Comparison of ENCODE assay signal across 10 cellular contexts in the genomic region with DNA sequence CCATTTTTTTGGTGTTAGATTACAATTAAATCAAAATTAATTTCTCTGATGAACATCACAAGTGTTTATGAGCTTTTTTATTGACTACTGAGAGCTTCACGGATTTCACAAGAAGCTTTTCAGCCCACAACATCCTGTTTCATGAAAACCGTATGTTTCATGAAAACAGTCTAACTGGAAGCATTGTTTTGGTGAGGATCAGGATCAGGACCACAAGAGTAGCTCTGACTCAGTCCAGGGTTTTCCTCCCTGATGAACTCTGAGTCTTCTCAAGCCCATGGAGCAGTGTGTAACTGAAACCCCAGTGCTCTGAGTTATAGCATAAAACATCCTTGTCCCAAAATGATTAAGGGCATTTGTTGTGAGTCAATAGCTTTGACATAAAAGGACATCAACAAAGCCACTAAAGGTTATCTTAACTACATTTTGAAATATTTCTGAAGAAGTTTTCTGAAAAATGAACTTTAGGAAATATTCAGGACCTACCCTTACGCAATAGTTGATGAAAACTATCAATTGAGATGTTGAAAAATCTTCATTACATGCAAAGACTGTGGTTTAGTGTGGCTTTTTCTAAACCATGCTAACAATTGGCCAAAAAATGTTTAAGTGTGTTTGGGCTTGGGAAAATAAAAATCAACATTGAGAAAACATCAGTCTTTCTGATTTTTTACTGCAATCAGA. TPM values are rescaled to one million over a fixed set of nuclear protein-coding genes. Genes with fewer than 3 reads are reported as not detected.
DNase-seq lines count a peak whose midpoint lies in the region; ATAC-seq and TF ChIP-seq lines count a peak whose summit lies in the region.
"Had no signal": no experiment of that assay in that cellular context is flagged by ENCODE, and none has a peak within 500 bp of the region (broad histone marks: within the 10 kb centered on the region; RNA-seq: fewer than 3 reads in every experiment).

No MANE protein-coding gene starts in this region.

- H3K4me3 ChIP-seq in PC-9 = no peak overlapping the region
- H3K4me3 ChIP-seq: A549 had no signal

- CTCF ChIA-PET in CD4-positive, alpha-beta T cell (lab: Charles Lee) = no interaction called here
- CTCF ChIA-PET in PC-9 (lab: Charles Lee) = no interaction called here

- no peaks in the 10 kb centered on the region for H3K36me3 ChIP-seq in PC-9 (ENCODE audit: low read depth)

- H3K4me3 Mint-ChIP-seq in activated T-cell treated with anti-CD3 and anti-CD28 coated beads, Interleukin-2, amount 50 U/mL, for 72 hours = no peak overlapping the region
- no peak overlapping the region for H3K4me3 Mint-ChIP-seq in CD4-positive, alpha-beta T cell

- peaks cover 5% of the 10 kb centered on the region for H3K27me3 ChIP-seq in CD4-positive, alpha-beta T cell (ENCODE audit: control insufficient read depth, insufficient read depth, low read length)
- H3K27me3 ChIP-seq in PC-9 (ENCODE audit: insufficient read depth, low read depth) = no peaks in the 10 kb centered on the region

- H3K4me1 Mint-ChIP-seq in activated T-cell treated with anti-CD3 and anti-CD28 coated beads, Interleukin-2, amount 50 U/mL, for 72 hours (ENCODE audit: low read depth) = peaks cover 5% of the 10 kb centered on the region
- no peaks in the 10 kb centered on the region for H3K4me1 Mint-ChIP-seq in CD4-positive, alpha-beta T cell (ENCODE audit: low read depth)

- H4K20me1 ChIP-seq in PC-9 (ENCODE audit: insufficient read depth) = no peaks in the 10 kb centered on the region

- ATAC-seq in activated T-cell treated with anti-CD3 and anti-CD28 coated beads, Interleukin-2, amount 50 U/mL, for 72 hours (replicated peaks in 1 of 2) = peak; percentile 40 to 58
- no peak for ATAC-seq in CD4-positive, alpha-beta T cell (ENCODE audit: poor library complexity)
- ATAC-seq: A549 had no signal

- no peaks in the 10 kb centered on the region for H3F3A ChIP-seq in PC-9 (ENCODE audit: insufficient read depth, low read depth)

- H3K4me2 ChIP-seq in PC-9 = no peak overlapping the region
- H3K4me2 ChIP-seq: A549 had no signal

- no peaks in the 10 kb centered on the region for H3K79me2 ChIP-seq in PC-9 (ENCODE audit: low read depth)

- H3K9me3 Mint-ChIP-seq in activated T-cell treated with anti-CD3 and anti-CD28 coated beads, Interleukin-2, amount 50 U/mL, for 72 hours = no peaks in the 10 kb centered on the region
- H3K9me3 Mint-ChIP-seq in CD4-positive, alpha-beta T cell = no peaks in the 10 kb centered on the region

- no peaks in the 10 kb centered on the region for H3K9me3 ChIP-seq in CD4-positive, alpha-beta T cell (ENCODE audit: control insufficient read depth, low read length)
- H3K9me3 ChIP-seq in PC-9 (ENCODE audit: insufficient read depth, low read depth) = no peaks in the 10 kb centered on the region
- H3K9me3 ChIP-seq: A549 had no signal

- H3K9me2 ChIP-seq in PC-9 (ENCODE audit: insufficient read depth) = no peaks in the 10 kb centered on the region; the same call in 1 of the 2 replicates

- H3K36me3 Mint-ChIP-seq in activated T-cell treated with anti-CD3 and anti-CD28 coated beads, Interleukin-2, amount 50 U/mL, for 72 hours (ENCODE audit: insufficient read depth in 2 of 2) = no peaks in the 10 kb centered on the region
- H3K36me3 Mint-ChIP-seq in CD4-positive, alpha-beta T cell (ENCODE audit: low read depth) = no peaks in the 10 kb centered on the region

- POLR2A ChIA-PET in CD4-positive, alpha-beta T cell (lab: Charles Lee) = no interaction called here
- POLR2A ChIA-PET in PC-9 (lab: Charles Lee; ENCODE audit: unreplicated experiment) = no interaction called here

- no peak overlapping the region for H3K27ac ChIP-seq in CD4-positive, alpha-beta T cell (ENCODE audit: low read depth, low read length)
- H3K27ac ChIP-seq in PC-9 = no peak overlapping the region
- H3K27ac ChIP-seq: A549 had no signal

- H3K4me1 ChIP-seq in PC-9 (replicated peaks; ENCODE audit: insufficient read depth) = no peaks in the 10 kb centered on the region
- H3K4me1 ChIP-seq: A549 had no signal

- no peak overlapping the region for H2AFZ ChIP-seq in PC-9

- intact Hi-C loops in CD4-positive, alpha-beta T cell (cut with DNase I, micrococcal nuclease) = no loop called here
- intact Hi-C loops in PC-9 (cut with micrococcal nuclease; ENCODE audit: unreplicated experiment) = no loop called here

- H3K27ac Mint-ChIP-seq in activated T-cell treated with anti-CD3 and anti-CD28 coated beads, Interleukin-2, amount 50 U/mL, for 72 hours = peak overlapping the region; percentile 63
- no peak overlapping the region for H3K27ac Mint-ChIP-seq in CD4-positive, alpha-beta T cell

- no peak for DNase-seq in activated T-cell treated with anti-CD3 and anti-CD28 coated beads, Interleukin-2, amount 50 U/mL, for 72 hours
- DNase-seq in activated T-cell treated with anti-CD3 and anti-CD28 coated beads, Interleukin-2, amount 50 U/mL, for 48 hours = no peak
- peak; percentile 77 for DNase-seq in OCI-M1 (lab: John Stamatoyannopoulos, UW)
- peak; percentile 47 for DNase-seq in fibroblast of the conjunctiva (ENCODE audit: low read depth)
- no peak for DNase-seq in NCI-H526 (lab: John Stamatoyannopoulos, UW)
- DNase-seq in CD4-positive, alpha-beta T cell = no peak
- no peak for DNase-seq in NCI-H2227 (lab: John Stamatoyannopoulos, UW; ENCODE audit: unreplicated experiment)
- DNase-seq in PC-9 = no peak
- DNase-seq: NK-92 treated with Interleukin-12 subunit alpha and Interleukin-12 subunit beta, amount 100 ng/mL, for 24 hours had no signal

- TF ChIP-seq CTCF in CD4-positive, alpha-beta T cell (IDR thresholded peaks at IDR 0.05) = no peak
- no peak for TF ChIP-seq CTCF in PC-9 (conservative IDR thresholded peaks at IDR 0.05)

- BruUV-seq in PC-9 (replicated peaks; lab: Mats Ljungman, UMichigan) = no TSS peak

- H3K27me3 Mint-ChIP-seq in activated T-cell treated with anti-CD3 and anti-CD28 coated beads, Interleukin-2, amount 50 U/mL, for 72 hours (ENCODE audit: low read depth) = peaks cover 11% of the 10 kb centered on the region
- peaks cover 26% of the 10 kb centered on the region for H3K27me3 Mint-ChIP-seq in CD4-positive, alpha-beta T cell

RNA-seq across cellular contexts. Expression of a gene that starts 49.3 kb away (rescaled TPM):
- 10 to 100 TPM; 78.2 to 78.7 TPM for total RNA-seq in activated T-cell treated with anti-CD3 and anti-CD28 coated beads, Interleukin-2, amount 50 U/mL, for 72 hours
- 10 to 100 TPM; 68.7 to 70.3 TPM for total RNA-seq in CD4-positive, alpha-beta T cell
- 20.2 and 32.3 TPM in 2 replicates for total RNA-seq in PC-9 (2021)

Comparison
In these comparisons a context has a peak if more than half of its experiments do, and no peak if none do; other contexts are left out.
1. DNase-seq: peak in OCI-M1 (single experiment) and fibroblast of the conjunctiva (single experiment); none in activated T-cell treated with anti-CD3 and anti-CD28 coated beads, Interleukin-2, amount 50 U/mL, for 72 hours (0 of 2), activated T-cell treated with anti-CD3 and anti-CD28 coated beads, Interleukin-2, amount 50 U/mL, for 48 hours (0 of 2), NCI-H526 (0 of 2), CD4-positive, alpha-beta T cell (0 of 10), NCI-H2227 (single experiment) and PC-9 (0 of 2).